Comparison of ENCODE assay signal across 1 cellular context in genomic region chr17:38702166-38702899, GRCh38.
TF ChIP-seq lines count a peak whose summit lies in the region.

No MANE protein-coding gene starts in this region.

TF ChIP-seq in HepG2, 621 proteins besides CTCF, POLR2A, EP300 and RAD21 (continued from another document and continues in another):
- no peak for TF ChIP-seq ZBTB4 (CRISPR knock-in tag; IDR thresholded peaks at IDR 0.05; ENCODE audit: borderline replicate concordance)
- TF ChIP-seq, protein P1, sequence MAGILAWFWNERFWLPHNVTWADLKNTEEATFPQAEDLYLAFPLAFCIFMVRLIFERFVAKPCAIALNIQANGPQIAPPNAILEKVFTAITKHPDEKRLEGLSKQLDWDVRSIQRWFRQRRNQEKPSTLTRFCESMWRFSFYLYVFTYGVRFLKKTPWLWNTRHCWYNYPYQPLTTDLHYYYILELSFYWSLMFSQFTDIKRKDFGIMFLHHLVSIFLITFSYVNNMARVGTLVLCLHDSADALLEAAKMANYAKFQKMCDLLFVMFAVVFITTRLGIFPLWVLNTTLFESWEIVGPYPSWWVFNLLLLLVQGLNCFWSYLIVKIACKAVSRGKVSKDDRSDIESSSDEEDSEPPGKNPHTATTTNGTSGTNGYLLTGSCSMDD (CRISPR knock-in tag; IDR thresholded peaks at IDR 0.05), result no peak
- TF ChIP-seq ZNF333 (CRISPR knock-in tag; IDR thresholded peaks at IDR 0.05; ENCODE audit: borderline replicate concordance), result peak; percentile 97
- TF ChIP-seq CHCHD3 (CRISPR knock-in tag; IDR thresholded peaks at IDR 0.05), result peak; percentile 90; the same call in 1 of the 2 replicates
- no peak for TF ChIP-seq TRIM24 (CRISPR knock-in tag; IDR thresholded peaks at IDR 0.05)
- TF ChIP-seq EED (CRISPR knock-in tag; IDR thresholded peaks at IDR 0.05), result peak; percentile 50; the same call in 1 of the 2 replicates
- no peak for TF ChIP-seq ZNF770 (CRISPR knock-in tag; IDR thresholded peaks at IDR 0.05)
- TF ChIP-seq, protein P2, sequence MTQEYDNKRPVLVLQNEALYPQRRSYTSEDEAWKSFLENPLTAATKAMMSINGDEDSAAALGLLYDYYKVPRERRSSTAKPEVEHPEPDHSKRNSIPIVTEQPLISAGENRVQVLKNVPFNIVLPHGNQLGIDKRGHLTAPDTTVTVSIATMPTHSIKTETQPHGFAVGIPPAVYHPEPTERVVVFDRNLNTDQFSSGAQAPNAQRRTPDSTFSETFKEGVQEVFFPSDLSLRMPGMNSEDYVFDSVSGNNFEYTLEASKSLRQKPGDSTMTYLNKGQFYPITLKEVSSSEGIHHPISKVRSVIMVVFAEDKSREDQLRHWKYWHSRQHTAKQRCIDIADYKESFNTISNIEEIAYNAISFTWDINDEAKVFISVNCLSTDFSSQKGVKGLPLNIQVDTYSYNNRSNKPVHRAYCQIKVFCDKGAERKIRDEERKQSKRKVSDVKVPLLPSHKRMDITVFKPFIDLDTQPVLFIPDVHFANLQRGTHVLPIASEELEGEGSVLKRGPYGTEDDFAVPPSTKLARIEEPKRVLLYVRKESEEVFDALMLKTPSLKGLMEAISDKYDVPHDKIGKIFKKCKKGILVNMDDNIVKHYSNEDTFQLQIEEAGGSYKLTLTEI (CRISPR knock-in tag; conservative IDR thresholded peaks at IDR 0.05), result no peak
- no peak for TF ChIP-seq MBD4 (IDR thresholded peaks at IDR 0.05; ENCODE audit: borderline replicate concordance, low read length)
- TF ChIP-seq HOXD1 (CRISPR knock-in tag; IDR thresholded peaks at IDR 0.05), result no peak; the same call in 1 of the 2 replicates
- no peak for TF ChIP-seq SYNCRIP (IDR thresholded peaks at IDR 0.05; ENCODE audit: insufficient read depth, low read depth, low read length)
- TF ChIP-seq KDM2A (CRISPR knock-in tag; IDR thresholded peaks at IDR 0.05; ENCODE audit: borderline replicate concordance, low read depth), result peak; percentile 78; the same call in 1 of the 2 replicates
- TF ChIP-seq HOMEZ (CRISPR knock-in tag; IDR thresholded peaks at IDR 0.05; ENCODE audit: low read depth), result no peak
- TF ChIP-seq YEATS4 (CRISPR knock-in tag; IDR thresholded peaks at IDR 0.05; ENCODE audit: borderline replicate concordance), result peak; percentile 75
- TF ChIP-seq, protein P3, sequence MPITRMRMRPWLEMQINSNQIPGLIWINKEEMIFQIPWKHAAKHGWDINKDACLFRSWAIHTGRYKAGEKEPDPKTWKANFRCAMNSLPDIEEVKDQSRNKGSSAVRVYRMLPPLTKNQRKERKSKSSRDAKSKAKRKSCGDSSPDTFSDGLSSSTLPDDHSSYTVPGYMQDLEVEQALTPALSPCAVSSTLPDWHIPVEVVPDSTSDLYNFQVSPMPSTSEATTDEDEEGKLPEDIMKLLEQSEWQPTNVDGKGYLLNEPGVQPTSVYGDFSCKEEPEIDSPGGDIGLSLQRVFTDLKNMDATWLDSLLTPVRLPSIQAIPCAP (CRISPR knock-in tag; IDR thresholded peaks at IDR 0.05; ENCODE audit: low read depth), result no peak
- peak; percentile 81 for TF ChIP-seq SKIL (CRISPR knock-in tag; IDR thresholded peaks at IDR 0.05; ENCODE audit: borderline replicate concordance)
- TF ChIP-seq, protein P4, sequence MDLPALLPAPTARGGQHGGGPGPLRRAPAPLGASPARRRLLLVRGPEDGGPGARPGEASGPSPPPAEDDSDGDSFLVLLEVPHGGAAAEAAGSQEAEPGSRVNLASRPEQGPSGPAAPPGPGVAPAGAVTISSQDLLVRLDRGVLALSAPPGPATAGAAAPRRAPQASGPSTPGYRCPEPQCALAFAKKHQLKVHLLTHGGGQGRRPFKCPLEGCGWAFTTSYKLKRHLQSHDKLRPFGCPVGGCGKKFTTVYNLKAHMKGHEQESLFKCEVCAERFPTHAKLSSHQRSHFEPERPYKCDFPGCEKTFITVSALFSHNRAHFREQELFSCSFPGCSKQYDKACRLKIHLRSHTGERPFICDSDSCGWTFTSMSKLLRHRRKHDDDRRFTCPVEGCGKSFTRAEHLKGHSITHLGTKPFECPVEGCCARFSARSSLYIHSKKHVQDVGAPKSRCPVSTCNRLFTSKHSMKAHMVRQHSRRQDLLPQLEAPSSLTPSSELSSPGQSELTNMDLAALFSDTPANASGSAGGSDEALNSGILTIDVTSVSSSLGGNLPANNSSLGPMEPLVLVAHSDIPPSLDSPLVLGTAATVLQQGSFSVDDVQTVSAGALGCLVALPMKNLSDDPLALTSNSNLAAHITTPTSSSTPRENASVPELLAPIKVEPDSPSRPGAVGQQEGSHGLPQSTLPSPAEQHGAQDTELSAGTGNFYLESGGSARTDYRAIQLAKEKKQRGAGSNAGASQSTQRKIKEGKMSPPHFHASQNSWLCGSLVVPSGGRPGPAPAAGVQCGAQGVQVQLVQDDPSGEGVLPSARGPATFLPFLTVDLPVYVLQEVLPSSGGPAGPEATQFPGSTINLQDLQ (CRISPR knock-in tag; IDR thresholded peaks at IDR 0.05), result peak; percentile 23; the same call in 1 of the 2 replicates
- peak; percentile 75 for TF ChIP-seq RXRB (CRISPR knock-in tag; IDR thresholded peaks at IDR 0.05; ENCODE audit: borderline replicate concordance)
- peak; percentile 62; the same call in 1 of the 2 replicates for TF ChIP-seq TOE1 (CRISPR knock-in tag; IDR thresholded peaks at IDR 0.05)
- TF ChIP-seq AGO1 (IDR thresholded peaks at IDR 0.05; ENCODE audit: low read depth, low read length, poor library complexity, severe bottlenecking), result peak; percentile 81
- no peak for TF ChIP-seq ZNF30 (CRISPR knock-in tag; IDR thresholded peaks at IDR 0.05)
- TF ChIP-seq, protein P5, sequence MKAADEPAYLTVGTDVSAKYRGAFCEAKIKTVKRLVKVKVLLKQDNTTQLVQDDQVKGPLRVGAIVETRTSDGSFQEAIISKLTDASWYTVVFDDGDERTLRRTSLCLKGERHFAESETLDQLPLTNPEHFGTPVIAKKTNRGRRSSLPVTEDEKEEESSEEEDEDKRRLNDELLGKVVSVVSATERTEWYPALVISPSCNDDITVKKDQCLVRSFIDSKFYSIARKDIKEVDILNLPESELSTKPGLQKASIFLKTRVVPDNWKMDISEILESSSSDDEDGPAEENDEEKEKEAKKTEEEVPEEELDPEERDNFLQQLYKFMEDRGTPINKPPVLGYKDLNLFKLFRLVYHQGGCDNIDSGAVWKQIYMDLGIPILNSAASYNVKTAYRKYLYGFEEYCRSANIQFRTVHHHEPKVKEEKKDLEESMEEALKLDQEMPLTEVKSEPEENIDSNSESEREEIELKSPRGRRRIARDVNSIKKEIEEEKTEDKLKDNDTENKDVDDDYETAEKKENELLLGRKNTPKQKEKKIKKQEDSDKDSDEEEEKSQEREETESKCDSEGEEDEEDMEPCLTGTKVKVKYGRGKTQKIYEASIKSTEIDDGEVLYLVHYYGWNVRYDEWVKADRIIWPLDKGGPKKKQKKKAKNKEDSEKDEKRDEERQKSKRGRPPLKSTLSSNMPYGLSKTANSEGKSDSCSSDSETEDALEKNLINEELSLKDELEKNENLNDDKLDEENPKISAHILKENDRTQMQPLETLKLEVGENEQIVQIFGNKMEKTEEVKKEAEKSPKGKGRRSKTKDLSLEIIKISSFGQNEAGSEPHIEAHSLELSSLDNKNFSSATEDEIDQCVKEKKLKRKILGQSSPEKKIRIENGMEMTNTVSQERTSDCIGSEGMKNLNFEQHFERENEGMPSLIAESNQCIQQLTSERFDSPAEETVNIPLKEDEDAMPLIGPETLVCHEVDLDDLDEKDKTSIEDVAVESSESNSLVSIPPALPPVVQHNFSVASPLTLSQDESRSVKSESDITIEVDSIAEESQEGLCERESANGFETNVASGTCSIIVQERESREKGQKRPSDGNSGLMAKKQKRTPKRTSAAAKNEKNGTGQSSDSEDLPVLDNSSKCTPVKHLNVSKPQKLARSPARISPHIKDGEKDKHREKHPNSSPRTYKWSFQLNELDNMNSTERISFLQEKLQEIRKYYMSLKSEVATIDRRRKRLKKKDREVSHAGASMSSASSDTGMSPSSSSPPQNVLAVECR (CRISPR knock-in tag; IDR thresholded peaks at IDR 0.05; ENCODE audit: borderline replicate concordance), result peak; percentile 54; the same call in 1 of the 2 replicates
- TF ChIP-seq SMYD3 (CRISPR knock-in tag; IDR thresholded peaks at IDR 0.05), result no peak
- peak; percentile 83 for TF ChIP-seq POLR2AphosphoS5 (IDR thresholded peaks at IDR 0.05; ENCODE audit: low read depth, low read length)
- TF ChIP-seq, protein P6, sequence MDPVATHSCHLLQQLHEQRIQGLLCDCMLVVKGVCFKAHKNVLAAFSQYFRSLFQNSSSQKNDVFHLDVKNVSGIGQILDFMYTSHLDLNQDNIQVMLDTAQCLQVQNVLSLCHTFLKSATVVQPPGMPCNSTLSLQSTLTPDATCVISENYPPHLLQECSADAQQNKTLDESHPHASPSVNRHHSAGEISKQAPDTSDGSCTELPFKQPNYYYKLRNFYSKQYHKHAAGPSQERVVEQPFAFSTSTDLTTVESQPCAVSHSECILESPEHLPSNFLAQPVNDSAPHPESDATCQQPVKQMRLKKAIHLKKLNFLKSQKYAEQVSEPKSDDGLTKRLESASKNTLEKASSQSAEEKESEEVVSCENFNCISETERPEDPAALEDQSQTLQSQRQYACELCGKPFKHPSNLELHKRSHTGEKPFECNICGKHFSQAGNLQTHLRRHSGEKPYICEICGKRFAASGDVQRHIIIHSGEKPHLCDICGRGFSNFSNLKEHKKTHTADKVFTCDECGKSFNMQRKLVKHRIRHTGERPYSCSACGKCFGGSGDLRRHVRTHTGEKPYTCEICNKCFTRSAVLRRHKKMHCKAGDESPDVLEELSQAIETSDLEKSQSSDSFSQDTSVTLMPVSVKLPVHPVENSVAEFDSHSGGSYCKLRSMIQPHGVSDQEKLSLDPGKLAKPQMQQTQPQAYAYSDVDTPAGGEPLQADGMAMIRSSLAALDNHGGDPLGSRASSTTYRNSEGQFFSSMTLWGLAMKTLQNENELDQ (CRISPR knock-in tag; IDR thresholded peaks at IDR 0.05; ENCODE audit: borderline replicate concordance), result peak; percentile 85; the same call in 1 of the 2 replicates
- TF ChIP-seq CBX1 (IDR thresholded peaks at IDR 0.05; ENCODE audit: low read depth), result no peak
- peak; percentile 81; the same call in 1 of the 2 replicates for TF ChIP-seq ZC3H13 (CRISPR knock-in tag; IDR thresholded peaks at IDR 0.05)
